In the genomic region with DNA sequence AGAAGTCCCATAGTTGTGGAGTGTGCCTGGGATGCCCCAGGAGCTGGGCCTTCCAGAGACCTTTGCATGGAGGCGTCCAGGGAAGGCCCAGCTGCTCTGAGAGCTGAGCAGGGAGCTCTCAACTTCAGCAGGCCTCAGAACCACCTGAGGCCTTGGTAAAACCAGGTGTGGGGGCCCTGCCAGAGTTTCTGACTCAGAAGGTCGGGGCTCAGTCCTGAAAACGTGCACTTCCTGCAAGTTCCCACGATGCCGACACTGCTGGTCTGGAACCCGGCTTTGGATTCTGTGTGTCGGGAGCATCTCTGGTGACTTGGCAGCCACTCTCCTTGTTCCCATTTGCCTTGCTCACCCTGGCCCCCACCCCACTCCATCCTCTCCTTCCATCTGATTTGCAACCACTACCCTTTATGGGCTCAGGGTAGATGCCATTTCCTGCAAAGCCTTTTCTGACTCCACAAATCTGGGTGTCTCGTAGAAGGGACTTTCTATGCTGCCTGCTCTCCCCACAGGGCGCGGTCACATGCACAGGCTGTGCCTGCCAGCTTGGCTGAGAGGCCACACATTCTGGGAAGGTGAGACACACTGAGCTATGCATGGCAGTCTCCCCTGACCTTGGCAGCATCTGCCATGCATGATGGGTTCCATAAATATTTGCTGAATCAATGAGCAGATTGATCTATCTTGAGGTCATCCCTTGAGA, we compare ENCODE assay signal across 12 cellular contexts.
DNase-seq lines count a peak whose midpoint lies in the region; ATAC-seq and TF ChIP-seq lines count a peak whose summit lies in the region.
"Had no signal": no experiment of that assay in that cellular context is flagged by ENCODE, and none has a peak within 500 bp of the region (broad histone marks: within the 10 kb centered on the region; RNA-seq: fewer than 3 reads in every experiment).

No MANE protein-coding gene starts in this region.

- H3K9me3 ChIP-seq in right cardiac atrium (ENCODE audit: control insufficient read depth, low read length) = no peaks in the 10 kb centered on the region
- no peaks in the 10 kb centered on the region for H3K9me3 ChIP-seq in upper lobe of right lung

- H3K4me3 ChIP-seq in right cardiac atrium (ENCODE audit: low read length) (no peak overlapping the region), upper lobe of right lung (no peak overlapping the region)

- H3K27ac ChIP-seq in right cardiac atrium (ENCODE audit: low read length) (no peak overlapping the region), upper lobe of right lung (no peak overlapping the region)
- H3K27ac ChIP-seq: WERI-Rb-1 had no signal

- H3K4me1 ChIP-seq in right cardiac atrium (ENCODE audit: control insufficient read depth, insufficient read depth, low read length) (peaks cover 4% of the 10 kb centered on the region), upper lobe of right lung (no peaks in the 10 kb centered on the region)

- no peaks in the 10 kb centered on the region for H3K36me3 ChIP-seq in upper lobe of right lung
- H3K36me3 ChIP-seq: WERI-Rb-1 had no signal

- DNase-seq in HS-27A (ENCODE audit: low read depth) (peak; percentile 20), astrocyte of the hippocampus (ENCODE audit: low read depth, low spot score) (peak; percentile 51), right cardiac atrium (peak; percentile 33 to 66 (median 65)), upper lobe of right lung (no peak), retina (no peak), NCI-H2081 (lab: John Stamatoyannopoulos, UW) (no peak)
- DNase-seq: amygdala, naive B cell, NCI-H1930, NCI-H526 treated with DMSO at 0.1 percent for 48 hours, WERI-Rb-1 had no signal

- no peak for TF ChIP-seq CTCF in upper lobe of right lung (IDR thresholded peaks at IDR 0.05)

- peak; percentile 82 to 84 for ATAC-seq in right cardiac atrium
- peak; percentile 33 for ATAC-seq in upper lobe of right lung
- ATAC-seq in HG02678 (IDR thresholded peaks at IDR 0.05; ENCODE audit: unreplicated experiment) = no peak

- 83% methylated on average over 10 of the region's 10 CpGs for WGBS in right cardiac atrium

- intact Hi-C loops in right cardiac atrium (cut with DNase I) = no loop called here
- intact Hi-C loops in upper lobe of right lung (cut with DNase I) = no loop called here

- H3K27me3 ChIP-seq in right cardiac atrium (ENCODE audit: control insufficient read depth, insufficient read depth) (no peaks in the 10 kb centered on the region), upper lobe of right lung (no peaks in the 10 kb centered on the region)

Comparison
In these comparisons a context has a peak if more than half of its experiments do, and no peak if none do; other contexts are left out.
1. DNase-seq: peak in HS-27A (single experiment), astrocyte of the hippocampus (single experiment) and right cardiac atrium (3 of 3); none in upper lobe of right lung (single experiment), retina (single experiment) and NCI-H2081 (0 of 2).